In the genomic region with DNA sequence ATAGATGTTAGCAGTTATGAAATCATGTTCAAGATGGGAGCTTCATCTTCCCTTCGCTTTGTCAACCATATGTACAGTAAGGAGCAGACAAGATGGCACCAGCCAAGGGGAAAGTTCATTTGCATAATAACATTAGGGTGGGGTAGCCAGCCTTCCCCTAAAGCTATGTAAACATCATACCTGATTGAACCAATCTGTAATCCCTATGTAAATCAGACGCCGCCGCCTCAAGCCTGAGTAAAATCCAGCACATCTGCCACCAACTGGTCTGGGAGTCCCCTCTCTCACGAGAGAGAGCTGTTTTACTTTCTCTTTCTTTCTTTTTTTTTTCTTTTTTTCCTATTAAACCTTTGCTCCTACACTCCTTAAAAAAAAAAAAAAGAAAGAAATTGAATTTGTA, we compare ENCODE assay signal across 11 cellular contexts. TPM values are rescaled to one million over a fixed set of nuclear protein-coding genes. Genes with fewer than 3 reads are reported as not detected.
DNase-seq lines count a peak whose midpoint lies in the region; ATAC-seq, FAIRE-seq and TF ChIP-seq lines count a peak whose summit lies in the region.
"Had no signal": no experiment of that assay in that cellular context is flagged by ENCODE, and none has a peak within 500 bp of the region (broad histone marks: within the 10 kb centered on the region; RNA-seq: fewer than 3 reads in every experiment).

No MANE protein-coding gene starts in this region.

- H3K4me3 Mint-ChIP-seq in GM23338: no peak overlapping the region

- peaks cover 19% of the 10 kb centered on the region for H3K9me3 Mint-ChIP-seq in GM23338

- H2AFZ ChIP-seq in GM23248 (no peak overlapping the region), GM23338 (no peak overlapping the region)
- H2AFZ ChIP-seq: PC-9 had no signal

- H3K4me2 ChIP-seq in GM23248 (ENCODE audit: unreplicated experiment) (no peak overlapping the region), GM23338 (no peak overlapping the region)
- H3K4me2 ChIP-seq: PC-9 had no signal

- H3K36me3 ChIP-seq in GM23248 (ENCODE audit: low read depth) (peaks cover 15% of the 10 kb centered on the region; the same call in 1 of the 2 replicates), GM23338 (ENCODE audit: insufficient read depth) (peaks cover 9% of the 10 kb centered on the region; the same call in 1 of the 2 replicates)

- peak; percentile 86 for FAIRE-seq in islet of Langerhans (lab: Jason Lieb, UNC)

- H3K79me2 ChIP-seq in GM23248 (ENCODE audit: insufficient read depth) (no peaks in the 10 kb centered on the region), GM23338 (replicated peaks; ENCODE audit: insufficient read depth) (no peaks in the 10 kb centered on the region)

- ATAC-seq in GM18861 (IDR thresholded peaks at IDR 0.05; ENCODE audit: unreplicated experiment): no peak
- no peak for ATAC-seq in GM23338
- ATAC-seq: HCT116 had no signal

- TF ChIP-seq CTCF in GM13976 (IDR thresholded peaks at IDR 0.05; ENCODE audit: borderline replicate concordance, control extremely low read depth, extremely low read depth, insufficient read depth, missing control alignments) (no peak), GM23338 (conservative IDR thresholded peaks at IDR 0.05; ENCODE audit: low read depth in 2 of 2) (no peak)

- H4K20me1 ChIP-seq in GM23248 (ENCODE audit: insufficient read depth) (no peaks in the 10 kb centered on the region), GM23338 (replicated peaks; ENCODE audit: insufficient read depth) (no peaks in the 10 kb centered on the region)

- DNase-seq in GM13976 (ENCODE audit: low spot score): peak; percentile 60
- peak; percentile 6 for DNase-seq in GM23248
- peak; percentile 62 for DNase-seq in NCI-H748 (lab: John Stamatoyannopoulos, UW; ENCODE audit: unreplicated experiment)
- DNase-seq in retina: no peak
- no peak for DNase-seq in OCI-M1 (lab: John Stamatoyannopoulos, UW)
- no peak for DNase-seq in GM23338 (ENCODE audit: low spot score)
- DNase-seq: PC-9 had no signal

- H3K27me3 Mint-ChIP-seq in GM23338 (ENCODE audit: insufficient read depth, low read depth, poor library complexity): peaks cover 5% of the 10 kb centered on the region

- H3K36me3 Mint-ChIP-seq in GM23338 (ENCODE audit: low read depth): peaks cover 62% of the 10 kb centered on the region

- H3K27ac ChIP-seq in GM23248: no peak overlapping the region
- no peak overlapping the region for H3K27ac ChIP-seq in GM23338 (ENCODE audit: low read depth)
- H3K27ac ChIP-seq: PC-9 had no signal

- no peaks in the 10 kb centered on the region for H3K9me2 ChIP-seq in GM23248 (ENCODE audit: insufficient read depth)
- H3K9me2 ChIP-seq in GM23338 (ENCODE audit: insufficient read depth): no peaks in the 10 kb centered on the region

- no peak overlapping the region for H3K27ac Mint-ChIP-seq in GM23338

- no peaks in the 10 kb centered on the region for H3K9me3 ChIP-seq in GM23248 (ENCODE audit: low read depth)

- H3K4me3 ChIP-seq in GM23248 (no peak overlapping the region), GM23338 (no peak overlapping the region)
- H3K4me3 ChIP-seq: lung, PC-9 had no signal

- H3K27me3 ChIP-seq in GM23248 (replicated peaks; ENCODE audit: insufficient read depth) (no peaks in the 10 kb centered on the region), GM23338 (ENCODE audit: insufficient read depth) (no peaks in the 10 kb centered on the region)

- H3F3A ChIP-seq in GM23248 (ENCODE audit: insufficient read depth) (no peaks in the 10 kb centered on the region), GM23338 (replicated peaks; ENCODE audit: low read depth) (no peaks in the 10 kb centered on the region)

- no peak overlapping the region for H3K9ac ChIP-seq in GM23248

- no peaks in the 10 kb centered on the region for H3K4me1 Mint-ChIP-seq in GM23338

- 69 to 75% methylated on average over 5 of the region's 5 CpGs for WGBS in GM23248 (ENCODE audit: low coverage in 1 of 2, low lambda C conversion rate in 2 of 2, missing lambda C conversion rate in 2 of 2), 2 experiments

- in situ Hi-C loops in GM13976 (cut with MboI; ENCODE audit: low sequenced_read_pairs, unreplicated experiment) (loop anchor here (25.0 kb wide), 1 partner anchor 221 kb away; the partner anchor contains the start of genes BRD8 and KIF20A), GM23248 (cut with MboI) (no loop called here)

- H3K4me1 ChIP-seq in GM23248 (ENCODE audit: insufficient read depth) (no peaks in the 10 kb centered on the region), GM23338 (ENCODE audit: insufficient read depth) (no peaks in the 10 kb centered on the region)

TF ChIP-seq in GM23338, 12 proteins besides CTCF, POLR2A, EP300 and RAD21 (continues in another document):
- TF ChIP-seq EZH2 (IDR thresholded peaks at IDR 0.05; ENCODE audit: low read depth, unreplicated experiment) (no peak), ZNF462 (CRISPR knock-in tag; IDR thresholded peaks at IDR 0.05) (no peak)

RNA-seq across cellular contexts. Expression of gene REEP2, which starts 30.8 kb away (rescaled TPM):
- 4.4 and 5.0 TPM in 2 replicates for total RNA-seq in GM23248 (2014; rRNA removed; shearing (Covaris generic))
- polyA plus RNA-seq in GM23248 (2016; fragmentation: Nextera tagmentation; extraction: Ambion mirVana) (8.6 and 9.4 TPM in 2 replicates), GM23338 (2016; fragmentation: Nextera tagmentation; extraction: Ambion mirVana) (20.5 and 21.1 TPM in 2 replicates)
- total RNA-seq in GM23338 (2014; rRNA removed; shearing (Covaris generic)): 23.0 and 29.8 TPM in 2 replicates

RNA-seq across cellular contexts. Expression of gene KDM3B, which starts 55.5 kb away (rescaled TPM):
- 26.8 and 28.3 TPM in 2 replicates for total RNA-seq in GM23248 (2014; rRNA removed; shearing (Covaris generic))
- polyA plus RNA-seq in GM23248 (2016; fragmentation: Nextera tagmentation; extraction: Ambion mirVana): 9.8 and 12.6 TPM in 2 replicates
- 86.6 and 90.3 TPM in 2 replicates for total RNA-seq in GM23338 (2014; rRNA removed; shearing (Covaris generic))
- polyA plus RNA-seq in GM23338 (2016; fragmentation: Nextera tagmentation; extraction: Ambion mirVana): 25.8 TPM in 2 replicates

RNA-seq across cellular contexts. Expression of gene EGR1, which starts 57.3 kb away (rescaled TPM):
- total RNA-seq in GM23248 (2014; rRNA removed; shearing (Covaris generic)): 14.3 and 19.0 TPM in 2 replicates
- polyA plus RNA-seq in GM23248 (2016; fragmentation: Nextera tagmentation; extraction: Ambion mirVana) (161 and 170 TPM in 2 replicates), GM23338 (2016; fragmentation: Nextera tagmentation; extraction: Ambion mirVana) (57.1 and 60.3 TPM in 2 replicates)
- total RNA-seq in GM23338 (2014; rRNA removed; shearing (Covaris generic)): 11.5 and 13.5 TPM in 2 replicates

Comparison
In these comparisons a context has a peak if more than half of its experiments do, and no peak if none do; other contexts are left out.
1. DNase-seq: peak in GM13976 (single experiment), GM23248 (single experiment) and NCI-H748 (single experiment); none in retina (single experiment), OCI-M1 (single experiment) and GM23338 (single experiment).